In the genomic region with DNA sequence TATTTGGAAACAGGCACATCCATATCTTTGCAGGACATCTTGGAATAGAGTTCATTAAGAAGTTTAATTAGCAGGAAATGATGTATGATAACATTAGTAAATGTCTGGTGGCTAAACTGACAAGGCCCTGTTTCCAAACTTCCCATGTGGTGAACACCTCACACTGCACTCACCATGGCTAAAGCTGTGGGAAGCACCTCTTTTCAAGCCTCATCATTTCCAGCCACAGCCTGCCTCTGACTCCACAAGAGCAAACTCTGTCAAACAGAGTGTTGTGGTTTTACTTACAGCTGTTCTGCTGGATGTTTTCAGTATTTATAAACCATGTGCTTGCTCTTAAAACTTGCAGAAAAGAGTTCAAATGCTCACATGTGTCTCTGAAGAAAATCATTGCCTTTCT, we compare ENCODE assay signal across 13 cellular contexts. TPM values are rescaled to one million over a fixed set of nuclear protein-coding genes. Genes with fewer than 3 reads are reported as not detected.
DNase-seq lines count a peak whose midpoint lies in the region; ATAC-seq and TF ChIP-seq lines count a peak whose summit lies in the region.
"Had no signal": no experiment of that assay in that cellular context is flagged by ENCODE, and none has a peak within 500 bp of the region (broad histone marks: within the 10 kb centered on the region; RNA-seq: fewer than 3 reads in every experiment).

No MANE protein-coding gene starts in this region.

- RAD21 ChIA-PET in HCT116 (lab: Charles Lee; ENCODE audit: low non-redundant PET in 1 of 2, low total read pairs in 2 of 2, uncharacterized antibody in 2 of 2, unreplicated experiment in 2 of 2): no interaction called here

- CTCF ChIA-PET in HCT116 (lab: Charles Lee): interaction anchor here (1.2 to 4.7 kb wide), 8 partner anchors 8 to 380 kb away, joined by 3 to 66 read pairs (median 8); no protein-coding TSS in a partner anchor

- H3K9me3 ChIP-seq in HCT116 (ENCODE audit: control insufficient read depth in 1 of 2, insufficient read depth in 1 of 2, low read depth in 1 of 2, low read length in 2 of 2) (no peaks in the 10 kb centered on the region), endodermal cell (ENCODE audit: control insufficient read depth, low read length) (peaks cover 5% of the 10 kb centered on the region)
- H3K9me3 ChIP-seq: esophagus muscularis mucosa had no signal

- no peaks in the 10 kb centered on the region for H3K9me2 ChIP-seq in HCT116 (ENCODE audit: insufficient read depth)

- H3K79me2 ChIP-seq in HCT116 (ENCODE audit: insufficient read depth, low read length): no peaks in the 10 kb centered on the region

- POLR2A ChIA-PET in HCT116 (lab: Charles Lee): no interaction called here

- peaks cover 5% of the 10 kb centered on the region for H3K9me3 Mint-ChIP-seq in endodermal cell

- no peak for TF ChIP-seq POLR2A in HCT116 (IDR thresholded peaks at IDR 0.05; ENCODE audit: borderline replicate concordance, extremely low read depth, insufficient read depth, insufficient read length)

- intact Hi-C loops in HCT116 (cut with micrococcal nuclease) (loop anchor here (2.0 to 10.0 kb wide), 3 partner anchors 237 to 637 kb away; no protein-coding TSS in a partner anchor), left ventricle myocardium superior (cut with micrococcal nuclease) (loop anchor here (5.0 kb wide), 1 partner anchor 379 kb away; no protein-coding TSS in a partner anchor)

- DNase-seq in HCT116 (ENCODE audit: low read depth, low spot score) (no peak), endodermal cell (no peak), NOMO-1 treated with dmso at 0.1 percent for 144 hours (lab: John Stamatoyannopoulos, UW; ENCODE audit: unreplicated experiment) (no peak), SKM-1 (lab: John Stamatoyannopoulos, UW; ENCODE audit: unreplicated experiment) (no peak), left ventricle myocardium superior (no peak)
- DNase-seq: activated CD8-positive, alpha-beta memory T cell treated with anti-CD3 and anti-CD28 coated beads, Interleukin-2, amount 50 U/mL, for 48 hours; GOT3; NCI-H2171 treated with DMSO at 0.1 percent for 48 hours; right cardiac atrium had no signal

- peak; percentile 42; the same call in 1 of the 2 replicates for ATAC-seq in HCT116
- no peak for ATAC-seq in left ventricle myocardium superior
- ATAC-seq: right cardiac atrium had no signal

- peaks cover 11% of the 10 kb centered on the region for H3K27me3 Mint-ChIP-seq in endodermal cell (ENCODE audit: insufficient read depth)

- H3K27ac Mint-ChIP-seq in endodermal cell: no peak overlapping the region

- H3K27ac ChIP-seq in HCT116 (ENCODE audit: low read depth, low read length): no peak overlapping the region
- no peak overlapping the region for H3K27ac ChIP-seq in endodermal cell (ENCODE audit: low read depth, low read length)
- H3K27ac ChIP-seq: cardiac muscle cell, esophagus muscularis mucosa had no signal

- no peak for TF ChIP-seq RAD21 in HCT116 (IDR thresholded peaks at IDR 0.05; ENCODE audit: low read depth)

- no TSS peak for BruUV-seq in HCT116 (replicated peaks; lab: Mats Ljungman, UMichigan)

- peaks cover 2% of the 10 kb centered on the region for H3K4me1 Mint-ChIP-seq in endodermal cell

- H3K4me3 ChIP-seq in HCT116 (replicated peaks in 1 of 2; ENCODE audit: low read depth in 1 of 2, low read length in 2 of 2) (no peak overlapping the region), endodermal cell (ENCODE audit: low read length) (no peak overlapping the region)
- H3K4me3 ChIP-seq: cardiac muscle cell, esophagus muscularis mucosa had no signal

- H4K20me1 ChIP-seq in HCT116 (ENCODE audit: insufficient read depth): no peaks in the 10 kb centered on the region

- peak; percentile 20 for TF ChIP-seq CTCF in GM12873 (IDR thresholded peaks at IDR 0.05; ENCODE audit: insufficient read depth, low read depth, low read length, missing control alignments)
- no peak for TF ChIP-seq CTCF in HCT116 (IDR thresholded peaks at IDR 0.05 in 2 of 3, conservative IDR thresholded peaks at IDR 0.05 in 1 of 3; ENCODE audit: borderline replicate concordance in 1 of 3, insufficient read depth in 1 of 3, low read depth in 2 of 3, low read length in 2 of 3)
- peak; percentile 49 for TF ChIP-seq CTCF in endodermal cell (conservative IDR thresholded peaks at IDR 0.05)

- no peak overlapping the region for H3K4me2 ChIP-seq in HCT116 (ENCODE audit: low read length)

- no peak overlapping the region for H3K4me3 Mint-ChIP-seq in endodermal cell

- no peaks in the 10 kb centered on the region for H3K4me1 ChIP-seq in HCT116 (ENCODE audit: control insufficient read depth in 1 of 2, insufficient read depth in 2 of 2, low read length in 2 of 2)
- H3K4me1 ChIP-seq in endodermal cell (ENCODE audit: control insufficient read depth, insufficient read depth, low read length): no peaks in the 10 kb centered on the region
- H3K4me1 ChIP-seq: esophagus muscularis mucosa had no signal

- H3K9ac ChIP-seq in HCT116 (ENCODE audit: low read length) (no peak overlapping the region), endodermal cell (ENCODE audit: extremely low read depth, low read length, poor library complexity, severe bottlenecking) (no peak overlapping the region)

- H3K36me3 ChIP-seq in HCT116 (ENCODE audit: control insufficient read depth in 1 of 2, insufficient read depth in 2 of 2, low read length in 2 of 2) (no peaks in the 10 kb centered on the region), endodermal cell (ENCODE audit: control insufficient read depth, insufficient read depth, low read length) (no peaks in the 10 kb centered on the region)
- H3K36me3 ChIP-seq: cardiac muscle cell, esophagus muscularis mucosa had no signal

- H2AFZ ChIP-seq in HCT116 (ENCODE audit: low read depth, low read length, poor library complexity, severe bottlenecking): no peak overlapping the region

- no peaks in the 10 kb centered on the region for H3K27me3 ChIP-seq in HCT116 (ENCODE audit: insufficient read depth, low read length)
- H3K27me3 ChIP-seq in endodermal cell (ENCODE audit: control insufficient read depth, insufficient read depth, low read length, poor library complexity, severe bottlenecking): no peaks in the 10 kb centered on the region
- H3K27me3 ChIP-seq: cardiac muscle cell had no signal

- no peaks in the 10 kb centered on the region for H3K36me3 Mint-ChIP-seq in endodermal cell (ENCODE audit: low read depth)

TF ChIP-seq in HCT116, 20 proteins besides CTCF, POLR2A, EP300 and RAD21:
- TF ChIP-seq CBX3 (IDR thresholded peaks at IDR 0.05; ENCODE audit: low read depth) (no peak), SRF (IDR thresholded peaks at IDR 0.05; ENCODE audit: low read depth) (no peak), ELF1 (IDR thresholded peaks at IDR 0.05; ENCODE audit: borderline replicate concordance, low read depth) (no peak)

RNA-seq across cellular contexts. Expression of gene NDUFB6, which starts 14.9 kb away (rescaled TPM):
- total RNA-seq in HCT116 (2021; ENCODE audit: unreplicated experiment): 68.9 TPM
- 35.7 and 50.5 TPM in 2 replicates for polyA plus RNA-seq in HCT116 (2012)
- 10 to 100 TPM; 48.8 to 54.9 TPM for total RNA-seq in endodermal cell
- polyA plus RNA-seq in endodermal cell (2013, experiment 1 of 2): 71.7 TPM
- polyA plus RNA-seq in endodermal cell (2013, experiment 2 of 2): 81.6 TPM
- 180 TPM for total RNA-seq in left ventricle myocardium superior

RNA-seq across cellular contexts. Expression of gene TOPORS, which starts 35.5 kb away (rescaled TPM):
- total RNA-seq in HCT116 (2021; ENCODE audit: unreplicated experiment): 12.7 TPM
- 5.4 and 6.8 TPM in 2 replicates for polyA plus RNA-seq in HCT116 (2012)
- total RNA-seq in endodermal cell: 10 to 100 TPM; 25.4 to 29.5 TPM
- 19.8 TPM for polyA plus RNA-seq in endodermal cell (2013, experiment 1 of 2)
- polyA plus RNA-seq in endodermal cell (2013, experiment 2 of 2): 20.2 TPM
- 9.4 TPM for total RNA-seq in left ventricle myocardium superior

RNA-seq across cellular contexts. Expression of gene SMIM27, which starts 35.8 kb away (rescaled TPM):
- 8.1 TPM for total RNA-seq in HCT116 (2021; ENCODE audit: unreplicated experiment)
- polyA plus RNA-seq in HCT116 (2012): 16.2 and 21.9 TPM in 2 replicates
- 10 to 100 TPM; 14.0 to 18.4 TPM for total RNA-seq in endodermal cell
- 29.8 TPM for polyA plus RNA-seq in endodermal cell (2013, experiment 1 of 2)
- polyA plus RNA-seq in endodermal cell (2013, experiment 2 of 2): 29.0 TPM
- total RNA-seq in left ventricle myocardium superior: 19.1 TPM

RNA-seq across cellular contexts. Expression of gene TAF1L, which starts 47.6 kb away (rescaled TPM):
- total RNA-seq in HCT116 (2021; ENCODE audit: unreplicated experiment): not detected
- 0.01 TPM in 1 of 2 replicates, not detected in the other for polyA plus RNA-seq in HCT116 (2012)
- not detected for total RNA-seq in endodermal cell
- not detected for polyA plus RNA-seq in endodermal cell (2013, experiment 1 of 2)
- polyA plus RNA-seq in endodermal cell (2013, experiment 2 of 2): not detected
- not detected for total RNA-seq in left ventricle myocardium superior
- total RNA-seq: esophagus muscularis mucosa, right cardiac atrium, urinary bladder had no signal
- polyA plus RNA-seq: cardiac muscle cell, right cardiac atrium had no signal

Comparison
In these comparisons a context has a peak if more than half of its experiments do, and no peak if none do; other contexts are left out.
1. CTCF ChIP-seq: peak in GM12873 (single experiment) and endodermal cell (single experiment); none in HCT116 (0 of 3).